ENCODE assay signal across 3 cellular contexts in genomic region chr3:54366007-54366406, GRCh38.
TF ChIP-seq lines count a peak whose summit lies in the region.

No MANE protein-coding gene starts in this region.

TF ChIP-seq in SK-N-SH treated with all-trans-retinoic acid at 6 μM for 48 hours, 23 proteins besides CTCF, POLR2A, EP300 and RAD21:
- TF ChIP-seq ZNF70 (CRISPR knock-in tag; IDR thresholded peaks at IDR 0.05) (no peak), ARNTL (CRISPR knock-in tag; IDR thresholded peaks at IDR 0.05; ENCODE audit: borderline replicate concordance, low read depth) (no peak), ZNF8 (CRISPR knock-in tag; IDR thresholded peaks at IDR 0.05) (no peak), ZFP3 (CRISPR knock-in tag; IDR thresholded peaks at IDR 0.05) (peak; percentile 94)

TF ChIP-seq in SK-N-SH, 30 proteins besides CTCF, POLR2A, EP300 and RAD21:
- TF ChIP-seq SIN3A (IDR thresholded peaks at IDR 0.05; ENCODE audit: borderline replicate concordance, low read depth, low read length) (no peak), USF1 (IDR thresholded peaks at IDR 0.05; ENCODE audit: borderline replicate concordance, low read depth) (no peak), CHD2 (IDR thresholded peaks at IDR 0.05; ENCODE audit: low read length, partially characterized antibody) (no peak), FOXM1 (IDR thresholded peaks at IDR 0.05; ENCODE audit: low read depth) (no peak), ELF1 (IDR thresholded peaks at IDR 0.05) (no peak), TCF12 (IDR thresholded peaks at IDR 0.05) (no peak), TEAD4 (IDR thresholded peaks at IDR 0.05; ENCODE audit: borderline replicate concordance, insufficient read depth) (no peak), RXRA (IDR thresholded peaks at IDR 0.05; ENCODE audit: borderline replicate concordance, low read depth) (no peak), FOSL2 (IDR thresholded peaks at IDR 0.05; ENCODE audit: borderline replicate concordance, low read depth) (no peak), EZH2phosphoT487 (IDR thresholded peaks at IDR 0.05; ENCODE audit: borderline replicate concordance, low read depth) (no peak), REST (IDR thresholded peaks at IDR 0.05; ENCODE audit: low read depth, low read length) (no peak), ZBTB33 (IDR thresholded peaks at IDR 0.05; ENCODE audit: borderline replicate concordance, low read depth) (no peak), NFIC (IDR thresholded peaks at IDR 0.05; ENCODE audit: borderline replicate concordance) (no peak), POLR2AphosphoS5 (IDR thresholded peaks at IDR 0.05; ENCODE audit: low read depth, low read length) (no peak), SMC3 (IDR thresholded peaks at IDR 0.05; ENCODE audit: low read depth, low read length) (no peak), PBX3 (IDR thresholded peaks at IDR 0.05) (no peak), RFX5 (IDR thresholded peaks at IDR 0.05; ENCODE audit: low read length) (no peak), MXI1 (IDR thresholded peaks at IDR 0.05; ENCODE audit: low read depth, low read length) (no peak), GABPA (IDR thresholded peaks at IDR 0.05; ENCODE audit: low read depth) (no peak)
- TF ChIP-seq, protein P1, sequence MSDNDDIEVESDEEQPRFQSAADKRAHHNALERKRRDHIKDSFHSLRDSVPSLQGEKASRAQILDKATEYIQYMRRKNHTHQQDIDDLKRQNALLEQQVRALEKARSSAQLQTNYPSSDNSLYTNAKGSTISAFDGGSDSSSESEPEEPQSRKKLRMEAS (IDR thresholded peaks at IDR 0.05; ENCODE audit: low read depth): no peak

TF ChIP-seq in HEK293, 187 proteins besides CTCF, POLR2A, EP300 and RAD21:
- no peak for TF ChIP-seq ZNF701 (tag by site-specific recombination; IDR thresholded peaks at IDR 0.05)
- no peak for TF ChIP-seq ZNF692 (tag by site-specific recombination; IDR thresholded peaks at IDR 0.05)
- peak; percentile 72 for TF ChIP-seq ZFP3 (tag by site-specific recombination; IDR thresholded peaks at IDR 0.05; ENCODE audit: low read depth)
- TF ChIP-seq ZNF138 (tag by site-specific recombination; IDR thresholded peaks at IDR 0.05; ENCODE audit: borderline replicate concordance): no peak
- no peak for TF ChIP-seq ZNF629 (tag by site-specific recombination; IDR thresholded peaks at IDR 0.05)
- no peak for TF ChIP-seq ZNF37A (tag by site-specific recombination; IDR thresholded peaks at IDR 0.05)
- no peak for TF ChIP-seq ZNF18 (tag by site-specific recombination; IDR thresholded peaks at IDR 0.05)
